Comparison of ENCODE assay signal across 25 cellular contexts in genomic region chr3:185399629-185400339, GRCh38. TPM values are rescaled to one million over a fixed set of nuclear protein-coding genes. Genes with fewer than 3 reads are reported as not detected.
DNase-seq lines count a peak whose midpoint lies in the region; ATAC-seq, FAIRE-seq and TF ChIP-seq lines count a peak whose summit lies in the region.
"Had no signal": no experiment of that assay in that cellular context is flagged by ENCODE, and none has a peak within 500 bp of the region (broad histone marks: within the 10 kb centered on the region; RNA-seq: fewer than 3 reads in every experiment).

No MANE protein-coding gene starts in this region.

- H3K4me1 Mint-ChIP-seq in osteocyte (ENCODE audit: unreplicated experiment): no peaks in the 10 kb centered on the region
- H3K4me1 Mint-ChIP-seq: activated CD4-positive, alpha-beta T cell treated with anti-CD3 and anti-CD28 coated beads, Interleukin-2, amount 10 ng/mL, durations not matched to agents 7 days and 5 days; activated naive CD4-positive, alpha-beta T cell treated with anti-CD3 and anti-CD28 coated beads, Interleukin-2, amount 50 U/mL, for 24 hours; CD4-positive, CD25-positive, alpha-beta regulatory T cell; natural killer cell had no signal

- peak overlapping the region; percentile 45 for H3K27ac ChIP-seq in WERI-Rb-1
- H3K27ac ChIP-seq: brain microvascular endothelial cell, Peyer's patch, suprapubic skin had no signal

- no peaks in the 10 kb centered on the region for H3K27me3 ChIP-seq in WERI-Rb-1 (ENCODE audit: insufficient read depth, low read depth, severe bottlenecking)
- H3K27me3 ChIP-seq: brain microvascular endothelial cell, Peyer's patch, suprapubic skin had no signal

- no peak for DNase-seq in D721Med (ENCODE audit: insufficient read length, low spot score)
- peak in 2 of 3 experiments; percentile 70 to 83 for DNase-seq in NCI-H1417 (lab: John Stamatoyannopoulos, UW)
- DNase-seq in WERI-Rb-1: no peak
- DNase-seq in left colon: no peak
- no peak for DNase-seq in T-helper 2 cell
- DNase-seq in osteocyte (ENCODE audit: extremely low spot score, unreplicated experiment): no peak
- DNase-seq: activated CD4-positive, alpha-beta T cell treated with anti-CD3 and anti-CD28 coated beads, Interleukin-2, amount 10 ng/mL, durations not matched to agents 7 days and 5 days; AML-193; amniotic stem cell; brain microvascular endothelial cell; CD4-positive, CD25-positive, alpha-beta regulatory T cell; left cardiac atrium; natural killer cell; NCI-H187; NCI-H2171; NK-92 treated with Interleukin-12 subunit alpha and Interleukin-12 subunit beta, amount 100 ng/mL, for 24 hours; Peyer's patch; SHP77; stimulated activated naive CD4-positive, alpha-beta T cell had no signal

- ATAC-seq in left colon (peak; percentile 82), HG03342 (IDR thresholded peaks at IDR 0.05; ENCODE audit: unreplicated experiment) (no peak)
- ATAC-seq: HepG2, left cardiac atrium, natural killer cell had no signal

- H3K9me3 ChIP-seq in WERI-Rb-1 (ENCODE audit: severe bottlenecking): no peaks in the 10 kb centered on the region
- H3K9me3 ChIP-seq: HAP-1, Peyer's patch, suprapubic skin had no signal

- no peak overlapping the region for H3K4me3 Mint-ChIP-seq in osteocyte (ENCODE audit: unreplicated experiment)
- H3K4me3 Mint-ChIP-seq: activated CD4-positive, alpha-beta T cell treated with anti-CD3 and anti-CD28 coated beads, Interleukin-2, amount 10 ng/mL, durations not matched to agents 7 days and 5 days; activated naive CD4-positive, alpha-beta T cell treated with anti-CD3 and anti-CD28 coated beads, Interleukin-2, amount 50 U/mL, for 24 hours; CD4-positive, CD25-positive, alpha-beta regulatory T cell; natural killer cell had no signal

- H3K36me3 ChIP-seq in WERI-Rb-1: no peaks in the 10 kb centered on the region
- H3K36me3 ChIP-seq: brain microvascular endothelial cell, HAP-1, Peyer's patch, suprapubic skin had no signal

- H3K36me3 Mint-ChIP-seq in osteocyte (ENCODE audit: unreplicated experiment): no peaks in the 10 kb centered on the region
- H3K36me3 Mint-ChIP-seq: activated naive CD4-positive, alpha-beta T cell treated with anti-CD3 and anti-CD28 coated beads, Interleukin-2, amount 50 U/mL, for 24 hours; CD4-positive, CD25-positive, alpha-beta regulatory T cell; natural killer cell had no signal

- no peaks in the 10 kb centered on the region for H3K9me3 Mint-ChIP-seq in osteocyte (ENCODE audit: unreplicated experiment)
- H3K9me3 Mint-ChIP-seq: activated CD4-positive, alpha-beta T cell treated with anti-CD3 and anti-CD28 coated beads, Interleukin-2, amount 10 ng/mL, durations not matched to agents 7 days and 5 days; activated naive CD4-positive, alpha-beta T cell treated with anti-CD3 and anti-CD28 coated beads, Interleukin-2, amount 50 U/mL, for 24 hours; CD4-positive, CD25-positive, alpha-beta regulatory T cell; natural killer cell had no signal

- H3K27me3 Mint-ChIP-seq in osteocyte (ENCODE audit: unreplicated experiment): no peaks in the 10 kb centered on the region
- H3K27me3 Mint-ChIP-seq: activated CD4-positive, alpha-beta T cell treated with anti-CD3 and anti-CD28 coated beads, Interleukin-2, amount 10 ng/mL, durations not matched to agents 7 days and 5 days; activated naive CD4-positive, alpha-beta T cell treated with anti-CD3 and anti-CD28 coated beads, Interleukin-2, amount 50 U/mL, for 24 hours had no signal

- no peak overlapping the region for H3K27ac Mint-ChIP-seq in osteocyte (ENCODE audit: unreplicated experiment)
- H3K27ac Mint-ChIP-seq: activated CD4-positive, alpha-beta T cell treated with anti-CD3 and anti-CD28 coated beads, Interleukin-2, amount 10 ng/mL, durations not matched to agents 7 days and 5 days; activated naive CD4-positive, alpha-beta T cell treated with anti-CD3 and anti-CD28 coated beads, Interleukin-2, amount 50 U/mL, for 24 hours; CD4-positive, CD25-positive, alpha-beta regulatory T cell; natural killer cell had no signal

- no peak overlapping the region for H3K4me3 ChIP-seq in WERI-Rb-1 (ENCODE audit: low read depth, low read length)
- H3K4me3 ChIP-seq: HAP-1, Peyer's patch, suprapubic skin had no signal

- intact Hi-C loops in left colon (cut with DNase I, micrococcal nuclease): no loop called here

- FAIRE-seq in D721Med (lab: Jason Lieb, UNC): peak; percentile 16
- FAIRE-seq: frontal cortex, HepG2 had no signal

- TF ChIP-seq CTCF in D721Med (IDR thresholded peaks at IDR 0.05; ENCODE audit: insufficient read depth, missing control alignments) (no peak), WERI-Rb-1 (IDR thresholded peaks at IDR 0.05; ENCODE audit: low read depth, low read length) (no peak), osteocyte (IDR thresholded peaks at IDR 0.05) (no peak)

RNA-seq across cellular contexts. Expression of gene MAP3K13, which starts 36.8 kb away (rescaled TPM):
- total RNA-seq in left colon (10 to 100 TPM; 47.0 to 51.0 TPM), osteocyte (24.2 and 26.9 TPM in 2 replicates)

Comparison
In these comparisons a context has a peak if more than half of its experiments do, and no peak if none do; other contexts are left out.
1. DNase-seq: peak in NCI-H1417 (2 of 3); none in D721Med (single experiment), WERI-Rb-1 (single experiment), left colon (0 of 2), T-helper 2 cell (0 of 5) and osteocyte (single experiment).